8 cellular contexts compared by ENCODE assay signal in the genomic region with DNA sequence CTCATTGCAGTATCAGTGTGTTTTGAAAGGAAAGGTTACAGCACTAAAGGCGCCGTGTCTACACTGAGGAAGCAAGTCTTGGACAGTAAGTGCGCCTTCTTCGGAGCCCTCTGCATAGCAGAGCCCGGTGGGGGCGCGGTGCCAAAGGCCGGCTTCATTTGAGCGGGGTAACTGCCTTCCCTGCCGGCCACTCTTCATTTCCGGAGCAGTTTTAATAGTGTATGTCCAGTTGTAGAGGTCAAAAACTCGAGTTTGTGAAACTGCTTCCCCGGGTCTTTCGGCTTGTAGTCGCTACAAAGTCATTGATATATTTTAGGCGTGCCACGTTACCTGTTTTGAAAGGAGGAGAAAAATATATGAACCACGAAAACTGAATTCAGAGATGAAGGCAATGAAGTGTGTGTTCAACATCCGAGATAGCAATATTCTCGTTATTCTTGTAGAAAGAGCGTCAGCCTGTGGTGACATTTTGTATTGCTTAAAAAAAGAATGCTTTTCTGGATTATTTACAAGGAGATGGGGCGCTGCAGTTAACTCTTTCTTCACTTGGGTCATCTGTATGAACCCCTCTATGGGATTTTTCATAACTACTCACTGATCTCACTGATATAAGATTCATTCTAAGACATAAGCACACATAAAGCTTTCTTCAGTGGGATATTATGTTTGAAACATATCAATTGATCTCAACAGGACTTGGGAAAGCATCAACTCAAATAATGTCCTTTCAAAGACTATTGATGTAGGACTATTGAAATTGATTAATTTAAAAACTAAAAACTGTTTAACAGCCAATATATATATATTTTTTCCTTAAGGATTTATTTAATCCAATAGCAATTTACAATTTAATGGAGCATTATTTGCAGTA. TPM values are rescaled to one million over a fixed set of nuclear protein-coding genes. Genes with fewer than 3 reads are reported as not detected.
A peak's percentile ranks its signal among the peaks of the same experiment; 100 is the strongest.
DNase-seq lines count a peak whose midpoint lies in the region; ATAC-seq and TF ChIP-seq lines count a peak whose summit lies in the region.

No MANE protein-coding gene starts in this region.

- peak overlapping the region; percentile 78 for H3K4me3 ChIP-seq in OCI-LY1 (ENCODE audit: low read depth, low read length, poor library complexity, severe bottlenecking)
- H3K4me3 ChIP-seq in fibroblast of villous mesenchyme (ENCODE audit: low read depth, low read length): peak overlapping the region; percentile 88
- peak overlapping the region; percentile 56 to 69 (median 64) for H3K4me3 ChIP-seq in upper lobe of left lung

- peak overlapping the region; percentile 92 for H3K9ac ChIP-seq in OCI-LY1 (ENCODE audit: low read length)

- H3K36me3 ChIP-seq in OCI-LY1 (ENCODE audit: insufficient read depth, low read length): peaks cover 10% of the 10 kb centered on the region
- no peaks in the 10 kb centered on the region for H3K36me3 ChIP-seq in upper lobe of left lung

- peaks cover 4% of the 10 kb centered on the region; the same call in 1 of the 2 replicates for H3F3A ChIP-seq in OCI-LY1 (ENCODE audit: insufficient read depth, low read length)

- TSS peak; percentile 21 for BruUV-seq in Calu3 (replicated peaks; lab: Mats Ljungman, UMichigan)

- no peaks in the 10 kb centered on the region for H3K27me3 Mint-ChIP-seq in Calu3 (ENCODE audit: unreplicated experiment)
- H3K27me3 Mint-ChIP-seq in natural killer cell treated with Interleukin-12 subunit alpha and Interleukin-12 subunit beta and Interleukin-15 and Interleukin-18, amount 100 ng/mL, for 72 hours: peaks cover 13 to 19% of the 10 kb centered on the region in 2 donors

- H3K4me3 Mint-ChIP-seq in Calu3 (ENCODE audit: low read depth, unreplicated experiment): peak overlapping the region; percentile 92
- peak overlapping the region; percentile 96 for H3K4me3 Mint-ChIP-seq in natural killer cell treated with Interleukin-12 subunit alpha and Interleukin-12 subunit beta and Interleukin-15 and Interleukin-18, amount 100 ng/mL, for 72 hours

- H3K79me2 ChIP-seq in OCI-LY1 (ENCODE audit: insufficient read depth, low read length): peaks cover 47% of the 10 kb centered on the region

- H3K4me1 ChIP-seq in OCI-LY1 (ENCODE audit: insufficient read depth, low read length, severe bottlenecking): peaks cover 31% of the 10 kb centered on the region
- H3K4me1 ChIP-seq in upper lobe of left lung: peaks cover 0 to 40% (median 11%) of the 10 kb centered on the region in 4 donors

- peaks cover 22% of the 10 kb centered on the region for H3K4me1 Mint-ChIP-seq in Calu3 (ENCODE audit: low read depth, unreplicated experiment)
- peaks cover 38 to 40% of the 10 kb centered on the region in 2 donors for H3K4me1 Mint-ChIP-seq in natural killer cell treated with Interleukin-12 subunit alpha and Interleukin-12 subunit beta and Interleukin-15 and Interleukin-18, amount 100 ng/mL, for 72 hours (ENCODE audit: low read depth in 2 of 2)

- no peak for TF ChIP-seq POLR2A in upper lobe of left lung (IDR thresholded peaks at IDR 0.05)

- 2% methylated on average over 12 to 22 of the region's 22 CpGs for WGBS in upper lobe of left lung, 2 donors

- TF ChIP-seq EP300 in upper lobe of left lung (IDR thresholded peaks at IDR 0.05): no peak

- no peaks in the 10 kb centered on the region for H4K20me1 ChIP-seq in OCI-LY1 (ENCODE audit: insufficient read depth, low read length)

- no peaks in the 10 kb centered on the region for H3K9me3 ChIP-seq in OCI-LY1 (ENCODE audit: low read length)
- no peaks in the 10 kb centered on the region for H3K9me3 ChIP-seq in upper lobe of left lung

- peak; percentile 11 for ATAC-seq in GM21360 (IDR thresholded peaks at IDR 0.05; ENCODE audit: unreplicated experiment)
- peak in 1 of 2 donors; percentile 15 for ATAC-seq in natural killer cell treated with Interleukin-12 subunit alpha and Interleukin-12 subunit beta and Interleukin-15 and Interleukin-18, amount 100 ng/mL, for 72 hours
- ATAC-seq in upper lobe of left lung (ENCODE audit: low FRiP score in 2 of 2): peak in 1 of 2 donors; percentile 60

- H3K27ac Mint-ChIP-seq in Calu3 (ENCODE audit: unreplicated experiment): peak overlapping the region; percentile 99
- H3K27ac Mint-ChIP-seq in natural killer cell treated with Interleukin-12 subunit alpha and Interleukin-12 subunit beta and Interleukin-15 and Interleukin-18, amount 100 ng/mL, for 72 hours: peak overlapping the region; percentile 80 to 99

- peak overlapping the region; percentile 96 for H3K4me2 ChIP-seq in OCI-LY1 (ENCODE audit: low read length)

- intact Hi-C loops in Calu3 (cut with micrococcal nuclease; ENCODE audit: unreplicated experiment): loop anchor here (1.0 to 10.0 kb wide), 6 partner anchors 31 to 1092 kb away; no protein-coding TSS in a partner anchor

- peaks cover 61% of the 10 kb centered on the region for H3K36me3 Mint-ChIP-seq in Calu3 (ENCODE audit: insufficient read depth, unreplicated experiment)
- H3K36me3 Mint-ChIP-seq in natural killer cell treated with Interleukin-12 subunit alpha and Interleukin-12 subunit beta and Interleukin-15 and Interleukin-18, amount 100 ng/mL, for 72 hours: no peaks in the 10 kb centered on the region

- no peaks in the 10 kb centered on the region for H3K9me2 ChIP-seq in OCI-LY1 (ENCODE audit: low read depth, low read length)

- TF ChIP-seq CTCF in Calu3 (IDR thresholded peaks at IDR 0.05; ENCODE audit: unreplicated experiment): no peak
- TF ChIP-seq CTCF in OCI-LY1 (IDR thresholded peaks at IDR 0.05; ENCODE audit: low read length): peak; percentile 89
- TF ChIP-seq CTCF in fibroblast of villous mesenchyme (IDR thresholded peaks at IDR 0.05; ENCODE audit: insufficient read depth, low read depth, low read length): peak; percentile 65
- peak in 5 of 6 experiments; percentile 38 to 70 (median 44) for TF ChIP-seq CTCF in upper lobe of left lung (IDR thresholded peaks at IDR 0.05)

- CTCF ChIA-PET in Calu3 (lab: Charles Lee): interaction anchor here (0.6 to 1.3 kb wide), 4 partner anchors 17 to 773 kb away, joined by 3 to 4 read pairs (median 3); no protein-coding TSS in a partner anchor

- peak; percentile 66 for DNase-seq in Calu3
- DNase-seq in HT1080 (ENCODE audit: low read depth): peak; percentile 79
- DNase-seq in activated T-helper 1 cell treated with anti-CD3 and anti-CD28 coated beads, Interleukin-2, amount 50 U/mL, for 16 hours (ENCODE audit: low read depth in 1 of 2, low spot score in 1 of 2): peak; percentile 6 to 11
- DNase-seq in fibroblast of villous mesenchyme (ENCODE audit: low read depth): peak; percentile 82
- DNase-seq in natural killer cell treated with Interleukin-12 subunit alpha and Interleukin-12 subunit beta and Interleukin-15 and Interleukin-18, amount 100 ng/mL, for 72 hours (ENCODE audit: low spot score): peak; percentile 63
- peak; percentile 74 to 95 for DNase-seq in upper lobe of left lung

- no peaks in the 10 kb centered on the region for H3K27me3 ChIP-seq in OCI-LY1 (ENCODE audit: insufficient read depth, low read length)
- H3K27me3 ChIP-seq in upper lobe of left lung: no peaks in the 10 kb centered on the region

- no peak overlapping the region for H2AFZ ChIP-seq in OCI-LY1 (ENCODE audit: low read length)

- H3K27ac ChIP-seq in OCI-LY1 (ENCODE audit: low read depth, low read length, poor library complexity, severe bottlenecking) (peak overlapping the region; percentile 99), upper lobe of left lung (peak overlapping the region; percentile 86 to 91 (median 89))

- H3K9me3 Mint-ChIP-seq in Calu3 (ENCODE audit: low read depth, unreplicated experiment): no peaks in the 10 kb centered on the region
- no peaks in the 10 kb centered on the region for H3K9me3 Mint-ChIP-seq in natural killer cell treated with Interleukin-12 subunit alpha and Interleukin-12 subunit beta and Interleukin-15 and Interleukin-18, amount 100 ng/mL, for 72 hours

RNA-seq across cellular contexts. Expression of a gene that starts 3.0 kb away (rescaled TPM):
- total RNA-seq in Calu3 (2022): 146 and 166 TPM in 2 replicates
- 127 and 136 TPM in 2 replicates for total RNA-seq in HT1080 (2014; rRNA removed; shearing (Covaris generic))
- 79.9 and 102 TPM in 2 replicates for polyA plus RNA-seq in HT1080 (2015; cell fraction: cytosol; rRNA removed)
- polyA plus RNA-seq in HT1080 (2015; cell fraction: nucleus; rRNA removed): 246 and 259 TPM in 2 replicates
- total RNA-seq in fibroblast of villous mesenchyme: 86.3 and 139 TPM in 2 replicates
- 1 to 10 TPM; 8.0 to 9.0 TPM for total RNA-seq in natural killer cell treated with Interleukin-12 subunit alpha and Interleukin-12 subunit beta and Interleukin-15 and Interleukin-18, amount 100 ng/mL, for 72 hours
- total RNA-seq in upper lobe of left lung: 100 to 1,000 TPM; 129 to 390 (median 186) TPM

Comparison
In these comparisons a context has a peak if more than half of its experiments do, and no peak if none do; other contexts are left out.
1. DNase-seq: peak in every context shown above with its lines; median percentile 84 in upper lobe of left lung; 82 in fibroblast of villous mesenchyme; 79 in HT1080; 66 in Calu3; 63 in natural killer cell treated with Interleukin-12 subunit alpha and Interleukin-12 subunit beta and Interleukin-15 and Interleukin-18, amount 100 ng/mL, for 72 hours; 8 in activated T-helper 1 cell treated with anti-CD3 and anti-CD28 coated beads, Interleukin-2, amount 50 U/mL, for 16 hours.